Comparison of ENCODE assay signal across 1 cellular context in the genomic region with DNA sequence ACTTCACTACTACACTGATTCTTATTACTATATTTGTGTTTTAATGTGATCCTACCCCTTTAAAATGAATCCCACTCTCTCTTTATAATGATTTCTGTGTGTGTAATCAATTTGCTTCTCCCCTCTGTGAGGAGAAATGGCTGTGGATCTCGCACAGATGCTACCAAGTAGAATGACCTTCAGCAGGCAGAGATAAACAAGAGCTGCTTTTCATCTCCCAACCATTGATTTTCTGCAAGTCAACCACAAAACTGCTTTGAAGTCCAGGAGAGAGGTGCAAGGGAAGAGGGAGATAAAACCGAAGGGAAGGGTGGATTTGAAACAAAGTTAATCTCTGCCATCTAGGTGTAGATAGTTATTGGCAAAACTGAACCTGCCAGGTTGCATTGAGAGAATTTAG.
TF ChIP-seq lines count a peak whose summit lies in the region.

No MANE protein-coding gene starts in this region.

TF ChIP-seq in HepG2, 621 proteins besides CTCF, POLR2A, EP300 and RAD21 (continued from another document and continues in another):
- TF ChIP-seq, protein P1, sequence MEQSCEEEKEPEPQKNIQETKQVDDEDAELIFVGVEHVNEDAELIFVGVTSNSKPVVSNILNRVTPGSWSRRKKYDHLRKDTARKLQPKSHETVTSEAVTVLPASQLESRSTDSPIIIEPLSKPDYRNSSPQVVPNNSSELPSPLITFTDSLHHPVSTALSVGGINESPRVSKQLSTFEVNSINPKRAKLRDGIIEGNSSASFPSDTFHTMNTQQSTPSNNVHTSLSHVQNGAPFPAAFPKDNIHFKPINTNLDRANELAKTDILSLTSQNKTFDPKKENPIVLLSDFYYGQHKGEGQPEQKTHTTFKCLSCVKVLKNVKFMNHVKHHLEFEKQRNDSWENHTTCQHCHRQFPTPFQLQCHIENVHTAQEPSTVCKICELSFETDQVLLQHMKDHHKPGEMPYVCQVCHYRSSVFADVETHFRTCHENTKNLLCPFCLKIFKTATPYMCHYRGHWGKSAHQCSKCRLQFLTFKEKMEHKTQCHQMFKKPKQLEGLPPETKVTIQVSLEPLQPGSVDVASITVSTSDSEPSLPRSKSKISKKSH (CRISPR knock-in tag; IDR thresholded peaks at IDR 0.05; ENCODE audit: borderline replicate concordance) = no peak
- no peak for TF ChIP-seq ZC3H13 (CRISPR knock-in tag; IDR thresholded peaks at IDR 0.05)
- no peak for TF ChIP-seq ZNF891 (CRISPR knock-in tag; IDR thresholded peaks at IDR 0.05)
- no peak for TF ChIP-seq ZNF850 (CRISPR knock-in tag; conservative IDR thresholded peaks at IDR 0.05)
- TF ChIP-seq MXI1 (IDR thresholded peaks at IDR 0.05; ENCODE audit: borderline replicate concordance, low read depth, low read length) = no peak
- TF ChIP-seq, protein P2, sequence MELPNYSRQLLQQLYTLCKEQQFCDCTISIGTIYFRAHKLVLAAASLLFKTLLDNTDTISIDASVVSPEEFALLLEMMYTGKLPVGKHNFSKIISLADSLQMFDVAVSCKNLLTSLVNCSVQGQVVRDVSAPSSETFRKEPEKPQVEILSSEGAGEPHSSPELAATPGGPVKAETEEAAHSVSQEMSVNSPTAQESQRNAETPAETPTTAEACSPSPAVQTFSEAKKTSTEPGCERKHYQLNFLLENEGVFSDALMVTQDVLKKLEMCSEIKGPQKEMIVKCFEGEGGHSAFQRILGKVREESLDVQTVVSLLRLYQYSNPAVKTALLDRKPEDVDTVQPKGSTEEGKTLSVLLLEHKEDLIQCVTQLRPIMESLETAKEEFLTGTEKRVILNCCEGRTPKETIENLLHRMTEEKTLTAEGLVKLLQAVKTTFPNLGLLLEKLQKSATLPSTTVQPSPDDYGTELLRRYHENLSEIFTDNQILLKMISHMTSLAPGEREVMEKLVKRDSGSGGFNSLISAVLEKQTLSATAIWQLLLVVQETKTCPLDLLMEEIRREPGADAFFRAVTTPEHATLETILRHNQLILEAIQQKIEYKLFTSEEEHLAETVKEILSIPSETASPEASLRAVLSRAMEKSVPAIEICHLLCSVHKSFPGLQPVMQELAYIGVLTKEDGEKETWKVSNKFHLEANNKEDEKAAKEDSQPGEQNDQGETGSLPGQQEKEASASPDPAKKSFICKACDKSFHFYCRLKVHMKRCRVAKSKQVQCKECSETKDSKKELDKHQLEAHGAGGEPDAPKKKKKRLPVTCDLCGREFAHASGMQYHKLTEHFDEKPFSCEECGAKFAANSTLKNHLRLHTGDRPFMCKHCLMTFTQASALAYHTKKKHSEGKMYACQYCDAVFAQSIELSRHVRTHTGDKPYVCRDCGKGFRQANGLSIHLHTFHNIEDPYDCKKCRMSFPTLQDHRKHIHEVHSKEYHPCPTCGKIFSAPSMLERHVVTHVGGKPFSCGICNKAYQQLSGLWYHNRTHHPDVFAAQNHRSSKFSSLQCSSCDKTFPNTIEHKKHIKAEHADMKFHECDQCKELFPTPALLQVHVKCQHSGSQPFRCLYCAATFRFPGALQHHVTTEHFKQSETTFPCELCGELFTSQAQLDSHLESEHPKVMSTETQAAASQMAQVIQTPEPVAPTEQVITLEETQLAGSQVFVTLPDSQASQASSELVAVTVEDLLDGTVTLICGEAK (IDR thresholded peaks at IDR 0.05) = no peak
- TF ChIP-seq, protein P2 (CRISPR knock-in tag; IDR thresholded peaks at IDR 0.05) = no peak; the same call in 1 of the 2 replicates
- TF ChIP-seq STAG1 (CRISPR knock-in tag; IDR thresholded peaks at IDR 0.05) = peak; percentile 48
- TF ChIP-seq, protein P3, sequence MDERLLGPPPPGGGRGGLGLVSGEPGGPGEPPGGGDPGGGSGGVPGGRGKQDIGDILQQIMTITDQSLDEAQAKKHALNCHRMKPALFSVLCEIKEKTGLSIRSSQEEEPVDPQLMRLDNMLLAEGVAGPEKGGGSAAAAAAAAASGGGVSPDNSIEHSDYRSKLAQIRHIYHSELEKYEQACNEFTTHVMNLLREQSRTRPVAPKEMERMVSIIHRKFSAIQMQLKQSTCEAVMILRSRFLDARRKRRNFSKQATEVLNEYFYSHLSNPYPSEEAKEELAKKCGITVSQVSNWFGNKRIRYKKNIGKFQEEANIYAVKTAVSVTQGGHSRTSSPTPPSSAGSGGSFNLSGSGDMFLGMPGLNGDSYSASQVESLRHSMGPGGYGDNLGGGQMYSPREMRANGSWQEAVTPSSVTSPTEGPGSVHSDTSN (CRISPR knock-in tag; IDR thresholded peaks at IDR 0.05) = no peak
- no peak for TF ChIP-seq ZNF34 (CRISPR knock-in tag; IDR thresholded peaks at IDR 0.05; ENCODE audit: borderline replicate concordance)
- no peak for TF ChIP-seq MAF1 (CRISPR knock-in tag; IDR thresholded peaks at IDR 0.05; ENCODE audit: borderline replicate concordance)
- peak; percentile 79; the same call in 1 of the 2 replicates for TF ChIP-seq HOXD1 (CRISPR knock-in tag; IDR thresholded peaks at IDR 0.05)
- peak; percentile 94 for TF ChIP-seq PITX1 (CRISPR knock-in tag; IDR thresholded peaks at IDR 0.05)
- TF ChIP-seq SP4 (CRISPR knock-in tag; IDR thresholded peaks at IDR 0.05) = no peak
- TF ChIP-seq, protein P4, sequence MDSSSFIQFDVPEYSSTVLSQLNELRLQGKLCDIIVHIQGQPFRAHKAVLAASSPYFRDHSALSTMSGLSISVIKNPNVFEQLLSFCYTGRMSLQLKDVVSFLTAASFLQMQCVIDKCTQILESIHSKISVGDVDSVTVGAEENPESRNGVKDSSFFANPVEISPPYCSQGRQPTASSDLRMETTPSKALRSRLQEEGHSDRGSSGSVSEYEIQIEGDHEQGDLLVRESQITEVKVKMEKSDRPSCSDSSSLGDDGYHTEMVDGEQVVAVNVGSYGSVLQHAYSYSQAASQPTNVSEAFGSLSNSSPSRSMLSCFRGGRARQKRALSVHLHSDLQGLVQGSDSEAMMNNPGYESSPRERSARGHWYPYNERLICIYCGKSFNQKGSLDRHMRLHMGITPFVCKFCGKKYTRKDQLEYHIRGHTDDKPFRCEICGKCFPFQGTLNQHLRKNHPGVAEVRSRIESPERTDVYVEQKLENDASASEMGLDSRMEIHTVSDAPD (CRISPR knock-in tag; IDR thresholded peaks at IDR 0.05) = peak; percentile 81; the same call in 1 of the 2 replicates
- TF ChIP-seq ZNF782 (CRISPR knock-in tag; IDR thresholded peaks at IDR 0.05; ENCODE audit: borderline replicate concordance) = no peak
- TF ChIP-seq, protein P5, sequence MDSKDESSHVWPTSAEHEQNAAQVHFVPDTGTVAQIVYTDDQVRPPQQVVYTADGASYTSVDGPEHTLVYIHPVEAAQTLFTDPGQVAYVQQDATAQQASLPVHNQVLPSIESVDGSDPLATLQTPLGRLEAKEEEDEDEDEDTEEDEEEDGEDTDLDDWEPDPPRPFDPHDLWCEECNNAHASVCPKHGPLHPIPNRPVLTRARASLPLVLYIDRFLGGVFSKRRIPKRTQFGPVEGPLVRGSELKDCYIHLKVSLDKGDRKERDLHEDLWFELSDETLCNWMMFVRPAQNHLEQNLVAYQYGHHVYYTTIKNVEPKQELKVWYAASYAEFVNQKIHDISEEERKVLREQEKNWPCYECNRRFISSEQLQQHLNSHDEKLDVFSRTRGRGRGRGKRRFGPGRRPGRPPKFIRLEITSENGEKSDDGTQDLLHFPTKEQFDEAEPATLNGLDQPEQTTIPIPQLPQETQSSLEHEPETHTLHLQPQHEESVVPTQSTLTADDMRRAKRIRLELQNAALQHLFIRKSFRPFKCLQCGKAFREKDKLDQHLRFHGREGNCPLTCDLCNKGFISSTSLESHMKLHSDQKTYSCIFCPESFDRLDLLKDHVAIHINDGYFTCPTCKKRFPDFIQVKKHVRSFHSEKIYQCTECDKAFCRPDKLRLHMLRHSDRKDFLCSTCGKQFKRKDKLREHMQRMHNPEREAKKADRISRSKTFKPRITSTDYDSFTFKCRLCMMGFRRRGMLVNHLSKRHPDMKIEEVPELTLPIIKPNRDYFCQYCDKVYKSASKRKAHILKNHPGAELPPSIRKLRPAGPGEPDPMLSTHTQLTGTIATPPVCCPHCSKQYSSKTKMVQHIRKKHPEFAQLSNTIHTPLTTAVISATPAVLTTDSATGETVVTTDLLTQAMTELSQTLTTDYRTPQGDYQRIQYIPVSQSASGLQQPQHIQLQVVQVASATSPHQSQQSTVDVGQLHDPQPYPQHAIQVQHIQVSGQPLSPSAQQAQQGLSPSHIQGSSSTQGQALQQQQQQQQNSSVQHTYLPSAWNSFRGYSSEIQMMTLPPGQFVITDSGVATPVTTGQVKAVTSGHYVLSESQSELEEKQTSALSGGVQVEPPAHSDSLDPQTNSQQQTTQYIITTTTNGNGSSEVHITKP (CRISPR knock-in tag; IDR thresholded peaks at IDR 0.05; ENCODE audit: low read depth) = peak; percentile 73
- TF ChIP-seq ZNF878 (CRISPR knock-in tag; IDR thresholded peaks at IDR 0.05) = no peak
- no peak for TF ChIP-seq ADNP (CRISPR knock-in tag; IDR thresholded peaks at IDR 0.05)
- no peak for TF ChIP-seq PAWR (CRISPR knock-in tag; IDR thresholded peaks at IDR 0.05; ENCODE audit: borderline replicate concordance)
- TF ChIP-seq FOXM1 (CRISPR knock-in tag; IDR thresholded peaks at IDR 0.05) = no peak
- no peak for TF ChIP-seq ETV6 (CRISPR knock-in tag; conservative IDR thresholded peaks at IDR 0.05)
- peak; percentile 88; the same call in 1 of the 2 replicates for TF ChIP-seq ZSCAN9 (CRISPR knock-in tag; IDR thresholded peaks at IDR 0.05; ENCODE audit: borderline replicate concordance)
- TF ChIP-seq SKIL (CRISPR knock-in tag; IDR thresholded peaks at IDR 0.05; ENCODE audit: borderline replicate concordance) = 0 out of 2 replicates have a peak, but pooled peaks have one; percentile 48
- TF ChIP-seq SRSF4 (IDR thresholded peaks at IDR 0.05; ENCODE audit: low read depth, low read length, poor library complexity, severe bottlenecking) = no peak
- TF ChIP-seq SSRP1 (CRISPR knock-in tag; IDR thresholded peaks at IDR 0.05) = no peak
- TF ChIP-seq, protein P6, sequence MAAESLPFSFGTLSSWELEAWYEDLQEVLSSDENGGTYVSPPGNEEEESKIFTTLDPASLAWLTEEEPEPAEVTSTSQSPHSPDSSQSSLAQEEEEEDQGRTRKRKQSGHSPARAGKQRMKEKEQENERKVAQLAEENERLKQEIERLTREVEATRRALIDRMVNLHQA (CRISPR knock-in tag; IDR thresholded peaks at IDR 0.05) = peak; percentile 25; the same call in 1 of the 2 replicates
- TF ChIP-seq RFX3 (CRISPR knock-in tag; IDR thresholded peaks at IDR 0.05) = no peak
- TF ChIP-seq NR2F2 (IDR thresholded peaks at IDR 0.05; ENCODE audit: borderline replicate concordance, low read depth) = peak; percentile 80; the same call in 1 of the 2 replicates
- no peak for TF ChIP-seq CHCHD3 (CRISPR knock-in tag; IDR thresholded peaks at IDR 0.05)
- peak; percentile 85 for TF ChIP-seq CREM (IDR thresholded peaks at IDR 0.05)
- TF ChIP-seq CREM (CRISPR knock-in tag; IDR thresholded peaks at IDR 0.05) = no peak
- TF ChIP-seq ZFP37 (CRISPR knock-in tag; IDR thresholded peaks at IDR 0.05; ENCODE audit: borderline replicate concordance) = 0 out of 2 replicates have a peak, but pooled peaks have one; percentile 32
- no peak for TF ChIP-seq NFE2 (CRISPR knock-in tag; IDR thresholded peaks at IDR 0.05)
- no peak for TF ChIP-seq CERS6 (CRISPR knock-in tag; IDR thresholded peaks at IDR 0.05)
- TF ChIP-seq, protein P7, sequence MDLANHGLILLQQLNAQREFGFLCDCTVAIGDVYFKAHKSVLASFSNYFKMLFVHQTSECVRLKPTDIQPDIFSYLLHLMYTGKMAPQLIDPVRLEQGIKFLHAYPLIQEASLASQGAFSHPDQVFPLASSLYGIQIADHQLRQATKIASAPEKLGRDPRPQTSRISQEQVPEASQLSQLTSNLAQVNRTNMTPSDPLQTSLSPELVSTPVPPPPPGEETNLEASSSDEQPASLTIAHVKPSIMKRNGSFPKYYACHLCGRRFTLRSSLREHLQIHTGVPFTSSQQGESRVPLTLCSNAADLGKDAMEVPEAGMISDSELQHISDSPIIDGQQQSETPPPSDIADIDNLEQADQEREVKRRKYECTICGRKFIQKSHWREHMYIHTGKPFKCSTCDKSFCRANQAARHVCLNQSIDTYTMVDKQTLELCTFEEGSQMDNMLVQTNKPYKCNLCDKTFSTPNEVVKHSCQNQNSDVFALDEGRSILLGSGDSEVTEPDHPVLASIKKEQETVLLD (CRISPR knock-in tag; IDR thresholded peaks at IDR 0.05; ENCODE audit: low read depth) = no peak
